In genomic region chr7:112110175-112110574, GRCh38 we compare ENCODE assay signal across 16 cellular contexts.
DNase-seq lines count a peak whose midpoint lies in the region; ATAC-seq and TF ChIP-seq lines count a peak whose summit lies in the region.
"Had no signal": no experiment of that assay in that cellular context is flagged by ENCODE, and none has a peak within 500 bp of the region (broad histone marks: within the 10 kb centered on the region; RNA-seq: fewer than 3 reads in every experiment).

No MANE protein-coding gene starts in this region.

- intact Hi-C loops in IMR-90 (cut with micrococcal nuclease): no loop called here

- H3K4ac ChIP-seq in IMR-90 (ENCODE audit: low read depth, low read length): no peak overlapping the region

- no peak for ATAC-seq in IMR-90 (ENCODE audit: low read depth)
- ATAC-seq: GM23338, HCT116 had no signal

- TF ChIP-seq POLR2A in IMR-90 (IDR thresholded peaks at IDR 0.05; ENCODE audit: low read depth, low read length): no peak

- H3K27ac ChIP-seq in IMR-90 (ENCODE audit: insufficient read depth, low read length) (no peak overlapping the region), angular gyrus (ENCODE audit: low read depth, low read length) (peak overlapping the region; percentile 31), layer of hippocampus (ENCODE audit: low read depth, low read length) (peak overlapping the region; percentile 60), temporal lobe (ENCODE audit: low read depth, low read length) (peak overlapping the region; percentile 88)

- no peak overlapping the region for H2AK9ac ChIP-seq in IMR-90 (replicated peaks; ENCODE audit: low read depth, low read length, poor library complexity)

- no peak overlapping the region for H4K8ac ChIP-seq in IMR-90 (ENCODE audit: low read depth in 2 of 2, low read length in 2 of 2)

- H3K9ac ChIP-seq in IMR-90 (ENCODE audit: low read depth, low read length): no peak overlapping the region

- no peaks in the 10 kb centered on the region for H3K4me1 ChIP-seq in IMR-90 (ENCODE audit: control insufficient read depth, insufficient read depth, low read length)

- BruUV-seq in IMR-90 (replicated peaks; lab: Mats Ljungman, UMichigan): no TSS peak

- TF ChIP-seq RAD21 in IMR-90 (IDR thresholded peaks at IDR 0.05; ENCODE audit: low read length): no peak

- H2BK20ac ChIP-seq in IMR-90 (ENCODE audit: low read depth, low read length): no peak overlapping the region

- H3K9me3 ChIP-seq in IMR-90 (ENCODE audit: control insufficient read depth, insufficient read depth, low read length): no peaks in the 10 kb centered on the region

- H3K4me3 ChIP-seq in IMR-90 (ENCODE audit: insufficient read depth, low read depth, low read length): no peak overlapping the region
- H3K4me3 ChIP-seq: GM23338 had no signal

- H2BK5ac ChIP-seq in IMR-90 (ENCODE audit: low read depth, low read length, poor library complexity, severe bottlenecking): no peak overlapping the region

- H3K79me1 ChIP-seq in IMR-90 (ENCODE audit: low read depth in 1 of 2, low read length in 2 of 2): peaks cover 9 to 22% of the 10 kb centered on the region in 2 experiments; a peak in 3 of 4 replicates

- no peaks in the 10 kb centered on the region for H3K36me3 ChIP-seq in IMR-90 (ENCODE audit: control insufficient read depth, insufficient read depth, low read length)

- H2AK5ac ChIP-seq in IMR-90 (ENCODE audit: low read depth, low read length): no peak overlapping the region

- in situ Hi-C loops in IMR-90 (cut with MboI; ENCODE audit: low sequenced_read_pairs): no loop called here
- in situ Hi-C loops in GM13976 (cut with MboI; ENCODE audit: low sequenced_read_pairs, unreplicated experiment): no loop called here

- TF ChIP-seq CTCF in IMR-90 (conservative IDR thresholded peaks at IDR 0.05; ENCODE audit: low read depth, low read length) (no peak), GM13976 (IDR thresholded peaks at IDR 0.05; ENCODE audit: borderline replicate concordance, control extremely low read depth, extremely low read depth, insufficient read depth, missing control alignments) (no peak)

- H3K27me3 ChIP-seq in IMR-90 (ENCODE audit: control insufficient read depth, insufficient read depth, low read length) (no peaks in the 10 kb centered on the region), layer of hippocampus (ENCODE audit: control insufficient read depth, insufficient read depth, low read length) (no peaks in the 10 kb centered on the region)

- CTCF ChIA-PET in IMR-90 (lab: Yijun Ruan, JAX): no interaction called here

- no peak overlapping the region for H3K14ac ChIP-seq in IMR-90 (replicated peaks; ENCODE audit: low read depth, low read length)

- dilution Hi-C loops in IMR-90 (cut with HindIII; ENCODE audit: low sequenced_read_pairs, unreplicated experiment): no loop called here

- H3K23ac ChIP-seq in IMR-90 (ENCODE audit: low read depth, low read length): no peak overlapping the region

- H3K56ac ChIP-seq in IMR-90 (ENCODE audit: extremely low read depth, insufficient read depth, low read length): no peak overlapping the region

- peak overlapping the region; percentile 23 for H2AFZ ChIP-seq in IMR-90 (replicated peaks; ENCODE audit: low read length, poor library complexity)
- H2AFZ ChIP-seq: GM23338 had no signal

- H3K4me2 ChIP-seq in IMR-90 (ENCODE audit: low read depth, low read length): no peak overlapping the region
- H3K4me2 ChIP-seq: GM23338 had no signal

- 100% methylated on average over 1 of the region's 2 CpGs; no CpG with 5 or more reads in 1 of the 2 experiments for WGBS in IMR-90 (ENCODE audit: extremely low coverage in 2 of 2, insufficient read length in 1 of 2), 2 experiments

- no peak overlapping the region for H3K18ac ChIP-seq in IMR-90 (ENCODE audit: low read depth, low read length)

- no peak overlapping the region for H4K5ac ChIP-seq in IMR-90 (ENCODE audit: low read depth, low read length)

- no peaks in the 10 kb centered on the region for H4K20me1 ChIP-seq in IMR-90 (ENCODE audit: insufficient read depth, low read length)

- POLR2A ChIA-PET in IMR-90 (lab: Charles Lee; ENCODE audit: unreplicated experiment): no interaction called here

- DNase-seq in IMR-90 (no peak), NCI-H1436 treated with DMSO at 0.1 percent for 48 hours (lab: John Stamatoyannopoulos, UW) (no peak), GM13976 (ENCODE audit: low spot score) (no peak)
- DNase-seq: C1 segment of cervical spinal cord; Calu3; CD4-positive, alpha-beta memory T cell; COR-L47; DMS53; DMS79 treated with DMSO at 0.1 percent for 48 hours; GF-D8; H9 had no signal

- H4K91ac ChIP-seq in IMR-90 (ENCODE audit: insufficient read depth, low read depth, low read length): no peak overlapping the region

- H2BK120ac ChIP-seq in IMR-90 (ENCODE audit: low read depth, low read length): no peak overlapping the region

- H2BK15ac ChIP-seq in IMR-90 (ENCODE audit: low read depth, low read length): no peak overlapping the region

- H3K9me1 ChIP-seq in IMR-90 (ENCODE audit: insufficient read depth, low read length): peaks cover 3% of the 10 kb centered on the region; the same call in 1 of the 2 replicates

TF ChIP-seq in IMR-90, 13 proteins besides CTCF, POLR2A, EP300 and RAD21:
- TF ChIP-seq FOS (IDR thresholded peaks at IDR 0.05; ENCODE audit: low read depth, low read length) (no peak), MAFK (IDR thresholded peaks at IDR 0.05; ENCODE audit: low read depth, low read length) (no peak), MXI1 (IDR thresholded peaks at IDR 0.05; ENCODE audit: borderline replicate concordance, low read depth, low read length) (no peak), RFX5 (IDR thresholded peaks at IDR 0.05; ENCODE audit: low read depth, low read length) (no peak), CHD1 (IDR thresholded peaks at IDR 0.05; ENCODE audit: low read depth, low read length) (no peak), CEBPB (IDR thresholded peaks at IDR 0.05; ENCODE audit: low read depth, low read length) (no peak)
- TF ChIP-seq, protein P1, sequence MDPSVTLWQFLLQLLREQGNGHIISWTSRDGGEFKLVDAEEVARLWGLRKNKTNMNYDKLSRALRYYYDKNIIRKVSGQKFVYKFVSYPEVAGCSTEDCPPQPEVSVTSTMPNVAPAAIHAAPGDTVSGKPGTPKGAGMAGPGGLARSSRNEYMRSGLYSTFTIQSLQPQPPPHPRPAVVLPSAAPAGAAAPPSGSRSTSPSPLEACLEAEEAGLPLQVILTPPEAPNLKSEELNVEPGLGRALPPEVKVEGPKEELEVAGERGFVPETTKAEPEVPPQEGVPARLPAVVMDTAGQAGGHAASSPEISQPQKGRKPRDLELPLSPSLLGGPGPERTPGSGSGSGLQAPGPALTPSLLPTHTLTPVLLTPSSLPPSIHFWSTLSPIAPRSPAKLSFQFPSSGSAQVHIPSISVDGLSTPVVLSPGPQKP (IDR thresholded peaks at IDR 0.05; ENCODE audit: borderline replicate concordance, low read depth, low read length): no peak
